22 cellular contexts compared by ENCODE assay signal in the genomic region with DNA sequence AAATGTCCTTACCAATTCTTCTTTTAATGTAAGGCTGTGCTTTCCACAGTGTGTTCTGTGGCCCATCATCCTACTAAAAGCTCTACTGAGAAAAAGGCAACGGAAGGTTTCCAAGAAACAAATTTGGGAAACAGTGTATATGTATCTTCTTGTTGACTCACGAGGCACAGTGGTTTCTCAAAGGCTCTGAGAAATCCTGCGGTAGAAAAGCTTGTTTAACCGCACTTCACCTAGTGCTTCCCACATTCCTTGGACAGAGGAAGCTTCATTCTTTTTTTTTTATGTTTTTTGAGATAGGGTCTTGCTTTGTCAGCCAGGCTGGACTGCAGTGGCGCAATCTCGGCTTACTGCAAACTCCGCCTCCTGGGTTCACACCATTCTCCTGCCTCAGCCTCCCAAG.
"Had no signal": no experiment of that assay in that cellular context is flagged by ENCODE, and none has a peak within 500 bp of the region (broad histone marks: within the 10 kb centered on the region; RNA-seq: fewer than 3 reads in every experiment).

No MANE protein-coding gene starts in this region.

- H3K9me3 ChIP-seq: esophagus squamous epithelium, left lung, ovary, right lobe of liver, stomach, thyroid gland had no signal

- H3K27me3 ChIP-seq: esophagus squamous epithelium, left lung, ovary, right lobe of liver, stomach, thyroid gland had no signal

- H3K27me3 Mint-ChIP-seq: type B pancreatic cell had no signal

- H3K4me3 ChIP-seq: coronary artery, esophagus squamous epithelium, left lung, ovary, right lobe of liver, smooth muscle cell, stomach, thyroid gland had no signal

- H3K4me1 ChIP-seq: right lobe of liver, thyroid gland had no signal

- H3K27ac ChIP-seq: coronary artery, esophagus squamous epithelium, left lung, ovary, right lobe of liver, stomach, thyroid gland had no signal

- H3K36me3 Mint-ChIP-seq: naive thymus-derived CD4-positive, alpha-beta T cell; stimulated activated effector memory CD8-positive, alpha-beta T cell treated with anti-CD3 and anti-CD28 coated beads, Interleukin-12 subunit alpha, Interleukin-12 subunit beta, amount 100 ng/mL, for 72 hours; type B pancreatic cell had no signal

- H3K4me3 Mint-ChIP-seq: naive thymus-derived CD4-positive, alpha-beta T cell; nephron progenitor cell; stimulated activated effector memory CD8-positive, alpha-beta T cell treated with anti-CD3 and anti-CD28 coated beads, Interleukin-12 subunit alpha, Interleukin-12 subunit beta, amount 100 ng/mL, for 72 hours; type B pancreatic cell had no signal

- H3K36me3 ChIP-seq: left lung, ovary, right lobe of liver, stomach, thyroid gland had no signal

- H3K9me3 Mint-ChIP-seq: nephron progenitor cell; stimulated activated effector memory CD8-positive, alpha-beta T cell treated with anti-CD3 and anti-CD28 coated beads, Interleukin-12 subunit alpha, Interleukin-12 subunit beta, amount 100 ng/mL, for 72 hours; type B pancreatic cell had no signal

- H3K4me1 Mint-ChIP-seq: naive thymus-derived CD4-positive, alpha-beta T cell; stimulated activated effector memory CD8-positive, alpha-beta T cell treated with anti-CD3 and anti-CD28 coated beads, Interleukin-12 subunit alpha, Interleukin-12 subunit beta, amount 100 ng/mL, for 72 hours had no signal

- DNase-seq: dermis blood vessel endothelial cell; effector memory CD4-positive, alpha-beta T cell; erythroblast; esophagus squamous epithelium; left cardiac atrium; left lung; mesenchymal stem cell; midbrain; naive thymus-derived CD4-positive, alpha-beta T cell; nephron progenitor cell; nucleus accumbens; right lobe of liver; stimulated activated CD4-positive, alpha-beta T cell treated with anti-CD3 and anti-CD28 coated beads, Interleukin-2, amount 100 ng/mL, for 24 hours; stimulated activated CD4-positive, alpha-beta T cell treated with anti-CD3 and anti-CD28 coated beads, Interleukin-4, amount 100 ng/mL, for 24 hours; stimulated activated naive CD4-positive, alpha-beta T cell treated with Interleukin-2 at 50 U/mL for 16 hours; stomach; thyroid gland had no signal

- H3K27ac Mint-ChIP-seq: naive thymus-derived CD4-positive, alpha-beta T cell; nephron progenitor cell; stimulated activated effector memory CD8-positive, alpha-beta T cell treated with anti-CD3 and anti-CD28 coated beads, Interleukin-12 subunit alpha, Interleukin-12 subunit beta, amount 100 ng/mL, for 72 hours; type B pancreatic cell had no signal
